In genomic region chr15:31440754-31441298, GRCh38 we compare ENCODE assay signal across 8 cellular contexts.
DNase-seq lines count a peak whose midpoint lies in the region; ATAC-seq, FAIRE-seq and TF ChIP-seq lines count a peak whose summit lies in the region.

No MANE protein-coding gene starts in this region.

- peak overlapping the region; percentile 78 for H3K4me3 Mint-ChIP-seq in activated CD4-positive, alpha-beta T cell treated with anti-CD3 and anti-CD28 coated beads, Interleukin-2, amount 10 ng/mL, durations not matched to agents 7 days and 5 days
- H3K4me3 Mint-ChIP-seq in endodermal cell (peak overlapping the region; percentile 48), mesothelial cell of epicardium (peak overlapping the region; percentile 61)

- no peak for ATAC-seq in HG02970 (IDR thresholded peaks at IDR 0.05; ENCODE audit: low FRiP score, unreplicated experiment)

- peak; percentile 87 for FAIRE-seq in GM19239 (lab: Jason Lieb, UNC)

- H3K4me3 ChIP-seq in endodermal cell (ENCODE audit: low read length) = no peak overlapping the region
- H3K4me3 ChIP-seq in subcutaneous abdominal adipose tissue (ENCODE audit: low read depth in 1 of 5, low read length in 5 of 5) = peak overlapping the region; percentile 61 to 70 (median 66)
- H3K4me3 ChIP-seq in PC-9 = no peak overlapping the region

- BruUV-seq in PC-9 (replicated peaks; lab: Mats Ljungman, UMichigan) = no TSS peak

- DNase-seq in GM19239 (ENCODE audit: insufficient read length, low spot score) (no peak), endodermal cell (peak; percentile 66), mesothelial cell of epicardium (ENCODE audit: low spot score in 2 of 2, unreplicated experiment in 2 of 2) (no peak), T1000 (lab: John Stamatoyannopoulos, UW) (no peak), PC-9 (no peak)
- DNase-seq in activated CD4-positive, alpha-beta T cell treated with anti-CD3 and anti-CD28 coated beads, Interleukin-2, amount 10 ng/mL, durations not matched to agents 7 days and 5 days = peak; percentile 50

- POLR2A ChIA-PET in activated CD4-positive, alpha-beta T cell treated with anti-CD3 and anti-CD28 coated beads, Interleukin-2, amount 10 ng/mL, durations not matched to agents 7 days and 5 days (lab: Charles Lee) = no interaction called here
- POLR2A ChIA-PET in PC-9 (lab: Charles Lee; ENCODE audit: unreplicated experiment) = no interaction called here

- no peaks in the 10 kb centered on the region for H3K9me3 Mint-ChIP-seq in activated CD4-positive, alpha-beta T cell treated with anti-CD3 and anti-CD28 coated beads, Interleukin-2, amount 10 ng/mL, durations not matched to agents 7 days and 5 days
- H3K9me3 Mint-ChIP-seq in endodermal cell = no peaks in the 10 kb centered on the region
- no peaks in the 10 kb centered on the region for H3K9me3 Mint-ChIP-seq in mesothelial cell of epicardium

- H3K9ac ChIP-seq in endodermal cell (ENCODE audit: extremely low read depth, low read length, poor library complexity, severe bottlenecking) (no peak overlapping the region), subcutaneous abdominal adipose tissue (ENCODE audit: low read length in 5 of 5) (peak overlapping the region in 4 of 5 donors; percentile 54 to 72 (median 64))

- no peaks in the 10 kb centered on the region for H3F3A ChIP-seq in PC-9 (ENCODE audit: insufficient read depth, low read depth)

- no peaks in the 10 kb centered on the region for H3K9me2 ChIP-seq in PC-9 (ENCODE audit: insufficient read depth)

- H3K27ac ChIP-seq in endodermal cell (ENCODE audit: low read depth, low read length) (no peak overlapping the region), subcutaneous abdominal adipose tissue (ENCODE audit: low read depth, low read length) (peak overlapping the region; percentile 16), PC-9 (no peak overlapping the region)

- peak overlapping the region; percentile 91 for H3K27ac Mint-ChIP-seq in activated CD4-positive, alpha-beta T cell treated with anti-CD3 and anti-CD28 coated beads, Interleukin-2, amount 10 ng/mL, durations not matched to agents 7 days and 5 days
- H3K27ac Mint-ChIP-seq in endodermal cell = no peak overlapping the region
- H3K27ac Mint-ChIP-seq in mesothelial cell of epicardium = no peak overlapping the region

- peaks cover 66% of the 10 kb centered on the region for H3K4me1 Mint-ChIP-seq in activated CD4-positive, alpha-beta T cell treated with anti-CD3 and anti-CD28 coated beads, Interleukin-2, amount 10 ng/mL, durations not matched to agents 7 days and 5 days
- H3K4me1 Mint-ChIP-seq in endodermal cell = peaks cover 2% of the 10 kb centered on the region
- H3K4me1 Mint-ChIP-seq in mesothelial cell of epicardium = peaks cover 2% of the 10 kb centered on the region

- H2AFZ ChIP-seq in PC-9 = no peak overlapping the region

- no peak overlapping the region for H3K4me2 ChIP-seq in PC-9

- H3K9me3 ChIP-seq in endodermal cell (ENCODE audit: control insufficient read depth, low read length) (no peaks in the 10 kb centered on the region), subcutaneous abdominal adipose tissue (ENCODE audit: control insufficient read depth in 5 of 5, low read length in 5 of 5) (no peaks in the 10 kb centered on the region), PC-9 (ENCODE audit: insufficient read depth, low read depth) (no peaks in the 10 kb centered on the region)

- no peaks in the 10 kb centered on the region for H4K20me1 ChIP-seq in PC-9 (ENCODE audit: insufficient read depth)

- intact Hi-C loops in PC-9 (cut with micrococcal nuclease; ENCODE audit: unreplicated experiment) = no loop called here

- H3K27me3 ChIP-seq in endodermal cell (ENCODE audit: control insufficient read depth, insufficient read depth, low read length, poor library complexity, severe bottlenecking) (peaks cover 21% of the 10 kb centered on the region), subcutaneous abdominal adipose tissue (ENCODE audit: control insufficient read depth in 5 of 5, insufficient read depth in 4 of 5, low read length in 5 of 5) (no peaks in the 10 kb centered on the region), PC-9 (ENCODE audit: insufficient read depth, low read depth) (no peaks in the 10 kb centered on the region)

- CTCF ChIA-PET in activated CD4-positive, alpha-beta T cell treated with anti-CD3 and anti-CD28 coated beads, Interleukin-2, amount 10 ng/mL, durations not matched to agents 7 days and 5 days (lab: Charles Lee) = interaction anchor here (0.7 to 5.5 kb wide), 7 partner anchors 18 to 178 kb away, joined by 3 to 32 read pairs (median 3); no protein-coding TSS in a partner anchor
- CTCF ChIA-PET in PC-9 (lab: Charles Lee) = interaction anchor here (0.7 kb wide), 1 partner anchor 182 kb away, joined by 15 read pairs; no protein-coding TSS in a partner anchor

- H3K36me3 ChIP-seq in endodermal cell (ENCODE audit: control insufficient read depth, insufficient read depth, low read length) = no peaks in the 10 kb centered on the region
- H3K36me3 ChIP-seq in subcutaneous abdominal adipose tissue (ENCODE audit: control insufficient read depth in 5 of 5, insufficient read depth in 5 of 5, low read length in 5 of 5) = no peaks in the 10 kb centered on the region
- no peaks in the 10 kb centered on the region for H3K36me3 ChIP-seq in PC-9 (ENCODE audit: low read depth)

- TF ChIP-seq CTCF in endodermal cell (conservative IDR thresholded peaks at IDR 0.05) (no peak), mesothelial cell of epicardium (IDR thresholded peaks at IDR 0.05; ENCODE audit: unreplicated experiment) (no peak), PC-9 (conservative IDR thresholded peaks at IDR 0.05) (no peak)

- H3K36me3 Mint-ChIP-seq in activated CD4-positive, alpha-beta T cell treated with anti-CD3 and anti-CD28 coated beads, Interleukin-2, amount 10 ng/mL, durations not matched to agents 7 days and 5 days (ENCODE audit: low read depth) = peaks cover 1% of the 10 kb centered on the region
- no peaks in the 10 kb centered on the region for H3K36me3 Mint-ChIP-seq in endodermal cell (ENCODE audit: low read depth)
- no peaks in the 10 kb centered on the region for H3K36me3 Mint-ChIP-seq in mesothelial cell of epicardium

- 14% methylated on average over 56 of the region's 56 CpGs; no CpG with 5 or more reads in 1 of the 2 experiments for WGBS in endodermal cell (ENCODE audit: insufficient coverage in 1 of 2, insufficient read length in 1 of 2), 2 experiments

- no peaks in the 10 kb centered on the region for H3K79me2 ChIP-seq in PC-9 (ENCODE audit: low read depth)

- H3K4me1 ChIP-seq in endodermal cell (ENCODE audit: control insufficient read depth, insufficient read depth, low read length) = no peaks in the 10 kb centered on the region
- H3K4me1 ChIP-seq in subcutaneous abdominal adipose tissue (ENCODE audit: control insufficient read depth in 5 of 5, insufficient read depth in 5 of 5, low read length in 5 of 5) = peaks cover 0 to 29% (median 23%) of the 10 kb centered on the region in 5 donors
- H3K4me1 ChIP-seq in PC-9 (replicated peaks; ENCODE audit: insufficient read depth) = no peaks in the 10 kb centered on the region

- no peaks in the 10 kb centered on the region for H3K27me3 Mint-ChIP-seq in activated CD4-positive, alpha-beta T cell treated with anti-CD3 and anti-CD28 coated beads, Interleukin-2, amount 10 ng/mL, durations not matched to agents 7 days and 5 days
- H3K27me3 Mint-ChIP-seq in endodermal cell (ENCODE audit: insufficient read depth) (peaks cover 30% of the 10 kb centered on the region), mesothelial cell of epicardium (ENCODE audit: low read depth) (no peaks in the 10 kb centered on the region)

Comparison
In these comparisons a context has a peak if more than half of its experiments do, and no peak if none do; other contexts are left out.
1. DNase-seq: peak in activated CD4-positive, alpha-beta T cell treated with anti-CD3 and anti-CD28 coated beads, Interleukin-2, amount 10 ng/mL, durations not matched to agents 7 days and 5 days (single experiment) and endodermal cell (single experiment); none in GM19239 (single experiment), mesothelial cell of epicardium (0 of 2), T1000 (single experiment) and PC-9 (0 of 2).
2. H3K4me3 ChIP-seq: peak in subcutaneous abdominal adipose tissue (5 of 5); none in endodermal cell (single experiment) and PC-9 (single experiment).
3. Peak in every context shown above with its lines, with median percentiles within 50 percentile points of each other: H3K4me3 Mint-ChIP-seq.